Comparison of ENCODE assay signal across 28 cellular contexts in the genomic region with DNA sequence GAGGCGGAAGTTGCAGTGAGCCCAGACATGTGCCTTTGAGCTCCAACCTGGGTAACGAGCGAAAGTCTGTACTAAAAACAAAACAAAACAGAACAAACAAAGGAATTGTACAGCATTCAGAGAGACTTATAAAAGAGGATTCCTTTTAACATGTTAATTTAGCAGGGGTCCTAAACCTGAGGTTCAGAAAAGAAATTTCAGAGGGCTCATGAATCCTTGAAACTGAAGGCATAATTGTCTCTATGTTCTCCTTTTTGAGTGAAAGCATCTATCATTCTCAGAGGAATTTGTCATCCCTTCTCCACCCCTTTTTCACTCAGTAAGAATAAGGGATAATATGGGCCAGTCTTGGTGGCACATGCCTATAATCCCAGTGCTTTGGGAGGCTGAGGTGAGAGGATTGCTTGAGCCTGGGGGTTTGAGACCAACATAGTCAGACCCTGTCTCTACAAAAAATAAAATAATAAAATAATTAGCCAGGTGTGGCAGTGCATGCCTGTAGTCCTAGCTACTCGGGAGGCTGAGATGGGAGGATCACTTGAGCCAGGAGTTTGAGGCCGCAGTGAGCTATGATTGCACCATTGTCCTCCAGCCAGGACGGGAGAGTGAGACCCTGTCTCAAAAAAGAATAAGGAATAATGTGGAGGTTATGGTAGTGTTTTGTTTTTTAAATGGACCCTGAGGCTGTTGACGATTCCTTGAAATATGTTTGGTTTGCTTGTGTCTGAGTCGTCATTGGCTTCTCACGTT.
DNase-seq lines count a peak whose midpoint lies in the region; ATAC-seq, FAIRE-seq and TF ChIP-seq lines count a peak whose summit lies in the region.
"Had no signal": no experiment of that assay in that cellular context is flagged by ENCODE, and none has a peak within 500 bp of the region (broad histone marks: within the 10 kb centered on the region; RNA-seq: fewer than 3 reads in every experiment).

No MANE protein-coding gene starts in this region.

- H3K9me3 ChIP-seq in HUES48 (ENCODE audit: control insufficient read depth, insufficient read depth, low read length) (no peaks in the 10 kb centered on the region), astrocyte (ENCODE audit: insufficient read depth, low read depth, low read length) (no peaks in the 10 kb centered on the region), tibial nerve (no peaks in the 10 kb centered on the region)
- H3K9me3 ChIP-seq: BLaER1 treated with 17β-estradiol and CSF1 and Interleukin-3, amounts not matched to agents 10 nM and 100 nM; body of pancreas; ovary; upper lobe of right lung had no signal

- WGBS in tibial nerve, 2 donors = 55 to 59% methylated on average over 9 of the region's 9 CpGs

- no peak overlapping the region for H3K9ac ChIP-seq in HUES48 (ENCODE audit: low read depth, low read length)
- no peak overlapping the region for H3K9ac ChIP-seq in astrocyte (ENCODE audit: low read length)
- H3K9ac ChIP-seq: BLaER1 treated with 17β-estradiol and CSF1 and Interleukin-3, amounts not matched to agents 10 nM and 100 nM had no signal

- H3K9me3 Mint-ChIP-seq in astrocyte (ENCODE audit: unreplicated experiment) = no peaks in the 10 kb centered on the region
- no peaks in the 10 kb centered on the region for H3K9me3 Mint-ChIP-seq in effector memory CD8-positive, alpha-beta T cell
- H3K9me3 Mint-ChIP-seq: activated T-cell treated with anti-CD3 and anti-CD28 coated beads, Interleukin-2, amount 50 U/mL, for 72 hours; IgD-negative memory B cell; stimulated activated naive CD8-positive, alpha-beta T cell treated with anti-CD3 and anti-CD28 coated beads, Interleukin-15, amount 100 ng/mL, for 72 hours; T-helper 1 cell treated with Interleukin-12 subunit alpha and Interleukin-12 subunit beta and Interleukin-4 antibody, amounts not matched to agents 30 μg/mL and 1 μg/mL, for 36 hours had no signal

- H3K4me3 ChIP-seq in HUES48 (ENCODE audit: low read depth, low read length) = no peak overlapping the region
- no peak overlapping the region for H3K4me3 ChIP-seq in astrocyte (ENCODE audit: insufficient read depth, low read depth, low read length)
- H3K4me3 ChIP-seq in tibial nerve = no peak overlapping the region
- H3K4me3 ChIP-seq: BLaER1 treated with 17β-estradiol and CSF1 and Interleukin-3, amounts not matched to agents 10 nM and 100 nM; body of pancreas; dorsolateral prefrontal cortex; GM12878; ovary; upper lobe of right lung had no signal

- TF ChIP-seq EP300 in tibial nerve (IDR thresholded peaks at IDR 0.05) = no peak

- peaks cover 39% of the 10 kb centered on the region for H3K4me1 Mint-ChIP-seq in astrocyte (ENCODE audit: low read depth, unreplicated experiment)
- H3K4me1 Mint-ChIP-seq in effector memory CD8-positive, alpha-beta T cell (ENCODE audit: low read depth in 2 of 2) = peaks cover 0 to 4% of the 10 kb centered on the region in 2 donors
- H3K4me1 Mint-ChIP-seq: IgD-negative memory B cell; stimulated activated naive CD8-positive, alpha-beta T cell treated with anti-CD3 and anti-CD28 coated beads, Interleukin-15, amount 100 ng/mL, for 72 hours had no signal

- no peak for FAIRE-seq in astrocyte (lab: Jason Lieb, UNC)
- FAIRE-seq: endothelial cell of umbilical vein, GM12878, TTC549 had no signal

- no peaks in the 10 kb centered on the region for H4K20me1 ChIP-seq in astrocyte (ENCODE audit: insufficient read depth, low read length)
- H4K20me1 ChIP-seq: BLaER1 treated with 17β-estradiol and CSF1 and Interleukin-3, amounts not matched to agents 10 nM and 100 nM had no signal

- peaks cover 9% of the 10 kb centered on the region for H3K27me3 Mint-ChIP-seq in astrocyte (ENCODE audit: low read depth, unreplicated experiment)
- peaks cover 12 to 27% of the 10 kb centered on the region in 2 donors for H3K27me3 Mint-ChIP-seq in effector memory CD8-positive, alpha-beta T cell
- H3K27me3 Mint-ChIP-seq: IgD-negative memory B cell; stimulated activated naive CD8-positive, alpha-beta T cell treated with anti-CD3 and anti-CD28 coated beads, Interleukin-15, amount 100 ng/mL, for 72 hours had no signal

- DNase-seq in astrocyte (ENCODE audit: low read depth) (no peak), posterior vena cava (ENCODE audit: low spot score) (peak; percentile 44), tibial nerve (ENCODE audit: low spot score in 2 of 2) (no peak), retina (no peak), ecto neural progenitor cell (ENCODE audit: low spot score) (no peak), NCI-H748 treated with DMSO at 0.1 percent for 48 hours (lab: John Stamatoyannopoulos, UW) (no peak)
- DNase-seq in effector memory CD8-positive, alpha-beta T cell = no peak
- DNase-seq: activated CD4-positive, alpha-beta T cell treated with anti-CD3 and anti-CD28 coated beads, Interleukin-2, amount 50 U/mL, for 4 hours; activated T-cell treated with anti-CD3 and anti-CD28 coated beads, Interleukin-2, amount 50 U/mL, for 72 hours; body of pancreas; DMS153; dorsolateral prefrontal cortex; hippocampal formation; NCI-H1092; NCI-H1694 treated with DMSO at 0.1 percent for 48 hours; ovary; stimulated activated naive CD8-positive, alpha-beta T cell treated with anti-CD3 and anti-CD28 coated beads, Interleukin-15, amount 100 ng/mL, for 72 hours; upper lobe of right lung had no signal

- TF ChIP-seq CTCF in astrocyte (IDR thresholded peaks at IDR 0.05; ENCODE audit: insufficient read depth, low read depth, low read length) = no peak
- TF ChIP-seq CTCF in tibial nerve (IDR thresholded peaks at IDR 0.05) = no peak

- H3K27ac Mint-ChIP-seq in astrocyte (ENCODE audit: unreplicated experiment) = peak overlapping the region; percentile 41
- H3K27ac Mint-ChIP-seq in effector memory CD8-positive, alpha-beta T cell = no peak overlapping the region
- H3K27ac Mint-ChIP-seq: activated T-cell treated with anti-CD3 and anti-CD28 coated beads, Interleukin-2, amount 50 U/mL, for 72 hours; IgD-negative memory B cell; stimulated activated naive CD8-positive, alpha-beta T cell treated with anti-CD3 and anti-CD28 coated beads, Interleukin-15, amount 100 ng/mL, for 72 hours; T-helper 1 cell treated with Interleukin-12 subunit alpha and Interleukin-12 subunit beta and Interleukin-4 antibody, amounts not matched to agents 30 μg/mL and 1 μg/mL, for 36 hours had no signal

- H3K4me3 Mint-ChIP-seq in astrocyte (ENCODE audit: unreplicated experiment) = no peak overlapping the region
- no peak overlapping the region for H3K4me3 Mint-ChIP-seq in effector memory CD8-positive, alpha-beta T cell
- H3K4me3 Mint-ChIP-seq: activated T-cell treated with anti-CD3 and anti-CD28 coated beads, Interleukin-2, amount 50 U/mL, for 72 hours; IgD-negative memory B cell; stimulated activated naive CD8-positive, alpha-beta T cell treated with anti-CD3 and anti-CD28 coated beads, Interleukin-15, amount 100 ng/mL, for 72 hours; T-helper 1 cell treated with Interleukin-12 subunit alpha and Interleukin-12 subunit beta and Interleukin-4 antibody, amounts not matched to agents 30 μg/mL and 1 μg/mL, for 36 hours had no signal

- no peak overlapping the region for H3K4me2 ChIP-seq in astrocyte (ENCODE audit: low read length)

- ATAC-seq in effector memory CD8-positive, alpha-beta T cell (replicated peaks) = no peak
- ATAC-seq: activated CD4-positive, CD25-positive, alpha-beta regulatory T cell treated with anti-CD3 and anti-CD28 coated beads, Interleukin-2, amount 50 U/mL, for 24 hours; activated T-cell treated with anti-CD3 and anti-CD28 coated beads, Interleukin-2, amount 50 U/mL, for 72 hours; body of pancreas; GM12878; HCT116; SK-N-SH treated with all-trans-retinoic acid at 6 μM for 48 hours; stimulated activated naive CD8-positive, alpha-beta T cell treated with anti-CD3 and anti-CD28 coated beads, Interleukin-15, amount 100 ng/mL, for 72 hours; upper lobe of right lung had no signal

- H3K79me2 ChIP-seq in astrocyte (ENCODE audit: insufficient read depth, low read length) = no peaks in the 10 kb centered on the region

- H3K4me1 ChIP-seq in HUES48 (ENCODE audit: control insufficient read depth, insufficient read depth, low read length) = peaks cover 50% of the 10 kb centered on the region
- H3K4me1 ChIP-seq in astrocyte (ENCODE audit: insufficient read depth, low read length) = peaks cover 24% of the 10 kb centered on the region
- peaks cover 0 to 85% (median 50%) of the 10 kb centered on the region in 4 donors for H3K4me1 ChIP-seq in tibial nerve
- H3K4me1 ChIP-seq: body of pancreas, upper lobe of right lung had no signal

- H3K36me3 ChIP-seq in HUES48 (ENCODE audit: control insufficient read depth, insufficient read depth, low read length) (no peaks in the 10 kb centered on the region), astrocyte (ENCODE audit: insufficient read depth, low read length) (no peaks in the 10 kb centered on the region), tibial nerve (no peaks in the 10 kb centered on the region)
- H3K36me3 ChIP-seq: BLaER1 treated with 17β-estradiol and CSF1 and Interleukin-3, amounts not matched to agents 10 nM and 100 nM; ovary; upper lobe of right lung had no signal

- H3K36me3 Mint-ChIP-seq in astrocyte (ENCODE audit: low read depth, unreplicated experiment) = peaks cover 3% of the 10 kb centered on the region
- H3K36me3 Mint-ChIP-seq in effector memory CD8-positive, alpha-beta T cell (ENCODE audit: insufficient read depth) = no peaks in the 10 kb centered on the region
- H3K36me3 Mint-ChIP-seq: IgD-negative memory B cell had no signal

- intact Hi-C loops in posterior vena cava (cut with DNase I) = no loop called here

- H2AFZ ChIP-seq in astrocyte (ENCODE audit: low read depth, low read length) = no peak overlapping the region

- H3K27ac ChIP-seq in HUES48 (ENCODE audit: low read depth, low read length) = peak overlapping the region; percentile 21
- no peak overlapping the region for H3K27ac ChIP-seq in astrocyte (ENCODE audit: low read depth, low read length)
- H3K27ac ChIP-seq in tibial nerve = peak overlapping the region in 3 of 4 donors; percentile 60 to 95 (median 85)
- H3K27ac ChIP-seq: BLaER1 treated with 17β-estradiol and CSF1 and Interleukin-3, amounts not matched to agents 10 nM and 100 nM; body of pancreas; dorsolateral prefrontal cortex; ovary; upper lobe of right lung had no signal

- TF ChIP-seq POLR2A in tibial nerve (IDR thresholded peaks at IDR 0.05) = no peak

- H3K27me3 ChIP-seq in HUES48 (ENCODE audit: control insufficient read depth, insufficient read depth, low read length) (no peaks in the 10 kb centered on the region), astrocyte (ENCODE audit: insufficient read depth, low read length) (no peaks in the 10 kb centered on the region), tibial nerve (no peaks in the 10 kb centered on the region)
- H3K27me3 ChIP-seq: BLaER1 treated with 17β-estradiol and CSF1 and Interleukin-3, amounts not matched to agents 10 nM and 100 nM; body of pancreas; dorsolateral prefrontal cortex; ovary; upper lobe of right lung had no signal
